Comparison of ENCODE assay signal across 16 cellular contexts in the genomic region with DNA sequence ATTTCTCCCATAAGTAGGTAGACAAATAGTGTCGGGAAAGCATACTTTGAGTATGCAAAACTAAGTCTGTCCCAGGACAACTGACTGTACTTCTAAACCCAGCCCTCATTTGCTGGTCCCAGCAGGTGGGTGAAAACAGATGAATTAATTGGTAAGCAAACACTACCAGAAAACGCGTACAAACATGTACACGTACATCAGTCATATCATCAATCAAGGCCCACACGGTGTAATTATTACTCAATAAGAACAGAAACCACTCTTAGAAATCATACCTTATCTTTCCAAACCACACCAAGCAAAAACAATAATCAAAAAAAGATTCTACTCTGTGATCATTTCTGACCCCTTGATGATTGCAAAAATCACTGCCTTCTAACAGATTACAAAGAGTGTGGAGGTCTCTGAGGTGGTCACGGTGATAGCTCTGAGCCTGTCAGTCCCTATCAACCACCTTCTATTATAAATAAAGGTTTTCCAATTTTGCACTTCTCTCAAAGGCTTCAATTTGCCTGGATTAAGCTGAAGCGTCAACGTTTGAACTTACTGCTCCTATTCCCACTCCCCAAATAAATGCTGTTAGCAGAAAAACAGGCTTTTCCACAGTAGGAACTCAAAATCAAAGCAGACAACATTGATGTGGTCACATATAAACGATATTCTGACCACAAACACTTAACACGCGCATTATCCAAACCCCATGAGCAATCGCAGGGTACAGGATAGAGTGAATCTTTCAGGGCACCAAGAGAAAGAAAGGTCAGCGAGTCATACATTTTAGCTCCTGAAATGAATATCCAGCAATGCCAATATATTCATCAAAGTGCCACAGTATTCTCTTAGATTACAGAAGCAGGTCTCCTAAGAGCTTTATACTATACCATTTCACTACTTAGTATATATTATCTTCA.
DNase-seq lines count a peak whose midpoint lies in the region; ATAC-seq, FAIRE-seq and TF ChIP-seq lines count a peak whose summit lies in the region.
"Had no signal": no experiment of that assay in that cellular context is flagged by ENCODE, and none has a peak within 500 bp of the region (broad histone marks: within the 10 kb centered on the region; RNA-seq: fewer than 3 reads in every experiment).

No MANE protein-coding gene starts in this region.

- peak; percentile 2 to 4 for DNase-seq in stimulated activated CD4-positive, alpha-beta T cell treated with anti-CD3 and anti-CD28 coated beads, Interleukin-2, amount 100 ng/mL, for 48 hours
- DNase-seq in stimulated activated CD4-positive, alpha-beta T cell treated with anti-CD3 and anti-CD28 coated beads, Interleukin-2, amount 100 ng/mL, for 24 hours: no peak
- DNase-seq in RCC 7860 (ENCODE audit: low spot score): peak; percentile 62
- no peak for DNase-seq in PC-9
- no peak for DNase-seq in posterior cingulate gyrus
- DNase-seq in CD1c-positive myeloid dendritic cell (ENCODE audit: extremely low spot score): no peak
- DNase-seq: AML-193; GDM1; heart left ventricle; NCI-H1092 treated with DMSO at 0.1 percent for 48 hours; stimulated activated naive CD4-positive, alpha-beta T cell; T-helper 17 cell had no signal

- no peaks in the 10 kb centered on the region for H3K9me3 ChIP-seq in PC-9 (ENCODE audit: insufficient read depth, low read depth)
- H3K9me3 ChIP-seq: heart left ventricle, neutrophil had no signal

- intact Hi-C loops in PC-9 (cut with micrococcal nuclease; ENCODE audit: unreplicated experiment): no loop called here
- intact Hi-C loops in posterior cingulate gyrus (cut with DNase I): no loop called here

- H3F3A ChIP-seq in PC-9 (ENCODE audit: insufficient read depth, low read depth): no peaks in the 10 kb centered on the region

- H3K9me2 ChIP-seq in PC-9 (ENCODE audit: insufficient read depth): no peaks in the 10 kb centered on the region

- CTCF ChIA-PET in PC-9 (lab: Charles Lee): no interaction called here

- BruUV-seq in PC-9 (replicated peaks; lab: Mats Ljungman, UMichigan): no TSS peak

- TF ChIP-seq CTCF in PC-9 (conservative IDR thresholded peaks at IDR 0.05): no peak

- ATAC-seq in esophagus mucosa (peak; percentile 69), HG03520 (IDR thresholded peaks at IDR 0.05; ENCODE audit: unreplicated experiment) (no peak)
- ATAC-seq: heart left ventricle, T-helper 17 cell had no signal

- H3K4me2 ChIP-seq in PC-9: no peak overlapping the region

- H3K36me3 ChIP-seq in PC-9 (ENCODE audit: low read depth): no peaks in the 10 kb centered on the region
- H3K36me3 ChIP-seq: heart left ventricle, neutrophil had no signal

- H3K79me2 ChIP-seq in PC-9 (ENCODE audit: low read depth): no peaks in the 10 kb centered on the region

- H4K20me1 ChIP-seq in PC-9 (ENCODE audit: insufficient read depth): no peaks in the 10 kb centered on the region

- POLR2A ChIA-PET in PC-9 (lab: Charles Lee; ENCODE audit: unreplicated experiment): no interaction called here

- peak; percentile 84 for FAIRE-seq in RCC 7860 (lab: Jason Lieb, UNC)

- no peaks in the 10 kb centered on the region for H3K4me1 ChIP-seq in PC-9 (replicated peaks; ENCODE audit: insufficient read depth)

- H3K27me3 ChIP-seq in PC-9 (ENCODE audit: insufficient read depth, low read depth): no peaks in the 10 kb centered on the region
- H3K27me3 ChIP-seq: heart left ventricle, neutrophil had no signal

- H2AFZ ChIP-seq in PC-9: no peak overlapping the region

- H3K4me3 ChIP-seq in PC-9: no peak overlapping the region
- H3K4me3 ChIP-seq: heart left ventricle had no signal

- no peak overlapping the region for H3K27ac ChIP-seq in PC-9
- H3K27ac ChIP-seq: heart left ventricle, HL-60, neutrophil had no signal

Comparison
In these comparisons a context has a peak if more than half of its experiments do, and no peak if none do; other contexts are left out.
1. DNase-seq: peak in stimulated activated CD4-positive, alpha-beta T cell treated with anti-CD3 and anti-CD28 coated beads, Interleukin-2, amount 100 ng/mL, for 48 hours (2 of 2) and RCC 7860 (single experiment); none in stimulated activated CD4-positive, alpha-beta T cell treated with anti-CD3 and anti-CD28 coated beads, Interleukin-2, amount 100 ng/mL, for 24 hours (0 of 2), PC-9 (0 of 2), posterior cingulate gyrus (0 of 10) and CD1c-positive myeloid dendritic cell (single experiment).